ENCODE assay signal across 23 cellular contexts in the genomic region with DNA sequence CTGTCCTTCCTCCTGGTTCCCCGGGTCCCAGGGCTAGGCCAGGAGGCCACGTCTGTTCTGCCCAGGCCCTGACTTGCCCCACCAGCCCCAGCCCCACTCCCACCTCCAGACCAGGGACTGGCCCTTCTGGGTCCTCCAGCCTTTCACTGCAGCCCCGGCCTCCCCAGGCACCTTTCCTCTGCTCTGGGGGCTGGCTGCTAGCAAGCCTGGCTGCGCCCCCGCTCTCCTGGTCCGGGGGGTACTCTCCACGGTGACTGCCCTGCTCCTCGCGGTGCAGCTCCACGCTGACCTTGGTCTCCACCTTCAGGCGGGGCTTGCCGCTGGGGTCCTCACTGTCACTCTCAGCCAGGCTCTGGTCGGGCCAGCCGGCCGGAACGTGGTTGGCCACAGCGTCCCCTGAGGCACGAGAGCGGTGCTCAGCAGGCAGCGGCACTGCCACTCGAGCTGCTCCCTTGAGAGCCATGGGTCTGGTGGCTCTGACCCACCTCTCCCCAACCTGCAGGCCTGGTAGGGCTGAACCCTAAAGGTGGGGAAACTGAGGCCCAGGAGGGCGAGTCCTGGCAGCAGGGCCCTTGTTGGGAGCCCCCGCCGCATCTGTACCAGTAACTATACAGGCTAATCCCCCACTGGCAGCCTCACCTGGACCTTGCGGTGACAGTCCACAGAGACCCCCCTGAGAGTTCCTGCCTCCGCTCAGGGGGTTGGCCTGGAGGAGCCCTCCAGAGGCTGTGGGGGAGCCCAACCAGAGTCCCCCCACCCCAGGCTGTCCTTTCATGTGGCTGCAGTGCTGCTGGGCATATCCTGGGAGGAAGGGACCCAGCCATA.
"Had no signal": no experiment of that assay in that cellular context is flagged by ENCODE, and none has a peak within 500 bp of the region (broad histone marks: within the 10 kb centered on the region; RNA-seq: fewer than 3 reads in every experiment).

No MANE protein-coding gene starts in this region.

- ATAC-seq: activated CD4-positive, CD25-positive, alpha-beta regulatory T cell treated with anti-CD3 and anti-CD28 coated beads, Interleukin-2, amount 50 U/mL, for 24 hours; activated naive CD8-positive, alpha-beta T cell treated with anti-CD3 and anti-CD28 coated beads, Interleukin-2, amount 50 U/mL, for 24 hours; foreskin keratinocyte; heart right ventricle; stimulated activated naive CD8-positive, alpha-beta T cell treated with anti-CD3 and anti-CD28 coated beads, Interleukin-15, Interleukin-2, amounts not matched to agents 100 U/mL and 50 U/mL, for 24 hours had no signal

- H3K9me3 Mint-ChIP-seq: activated naive CD4-positive, alpha-beta T cell treated with anti-CD3 and anti-CD28 coated beads, Interleukin-2, amount 10 ng/mL, durations not matched to agents 7 days and 5 days; activated naive CD8-positive, alpha-beta T cell treated with anti-CD3 and anti-CD28 coated beads, Interleukin-2, amount 50 U/mL, for 24 hours; central memory CD8-positive, alpha-beta T cell; T-helper 1 cell treated with Interleukin-12 subunit alpha and Interleukin-12 subunit beta and Interleukin-4 antibody, amounts not matched to agents 30 μg/mL and 1 μg/mL, for 36 hours had no signal

- H3K27me3 ChIP-seq: brain microvascular endothelial cell, colonic mucosa, foreskin keratinocyte had no signal

- H3K27ac Mint-ChIP-seq: activated naive CD4-positive, alpha-beta T cell treated with anti-CD3 and anti-CD28 coated beads, Interleukin-2, amount 10 ng/mL, durations not matched to agents 7 days and 5 days; activated naive CD8-positive, alpha-beta T cell treated with anti-CD3 and anti-CD28 coated beads, Interleukin-2, amount 50 U/mL, for 24 hours; nephron progenitor cell; T-helper 1 cell treated with Interleukin-12 subunit alpha and Interleukin-12 subunit beta and Interleukin-4 antibody, amounts not matched to agents 30 μg/mL and 1 μg/mL, for 36 hours had no signal

- DNase-seq: activated CD4-positive, alpha-beta T cell treated with anti-CD3 and anti-CD28 coated beads, Interleukin-2, amount 50 U/mL, for 1 hour; activated CD8-positive, alpha-beta memory T cell treated with anti-CD3 and anti-CD28 coated beads, Interleukin-2, amount 50 U/mL, for 4 hours; activated effector memory CD4-positive, alpha-beta T cell treated with Interleukin-2 at 50 U/mL for 16 hours; activated naive CD4-positive, alpha-beta T cell treated with anti-CD3 and anti-CD28 coated beads, Interleukin-2, amount 10 ng/mL, durations not matched to agents 7 days and 5 days; activated naive CD8-positive, alpha-beta T cell treated with anti-CD3 and anti-CD28 coated beads, Interleukin-2, amount 50 U/mL, for 24 hours; activated T-cell treated with anti-CD3 and anti-CD28 coated beads, Interleukin-2, amount 50 U/mL, for 48 hours; aorta; brain microvascular endothelial cell; colonic mucosa; foreskin keratinocyte; heart right ventricle; nephron progenitor cell; occipital lobe; retina; stimulated activated CD4-positive, alpha-beta T cell treated with anti-CD3 and anti-CD28 coated beads, Interleukin-12 subunit alpha, Interleukin-12 subunit beta, amount 100 ng/mL, for 4 hours; stimulated activated CD4-positive, alpha-beta T cell treated with anti-CD3 and anti-CD28 coated beads, Interleukin-1b, Interleukin-23, amount 100 ng/mL, for 48 hours; stimulated activated CD8-positive, alpha-beta memory T cell treated with anti-CD3 and anti-CD28 coated beads, Interleukin-4, amount 100 ng/mL, for 48 hours; stimulated activated naive CD8-positive, alpha-beta T cell treated with anti-CD3 and anti-CD28 coated beads, Interleukin-15, Interleukin-2, amounts not matched to agents 100 U/mL and 50 U/mL, for 24 hours; substantia nigra; tibial artery had no signal

- H3K4me1 Mint-ChIP-seq: activated naive CD8-positive, alpha-beta T cell treated with anti-CD3 and anti-CD28 coated beads, Interleukin-2, amount 50 U/mL, for 24 hours had no signal

- H3K36me3 Mint-ChIP-seq: activated naive CD4-positive, alpha-beta T cell treated with anti-CD3 and anti-CD28 coated beads, Interleukin-2, amount 10 ng/mL, durations not matched to agents 7 days and 5 days had no signal

- H3K27me3 Mint-ChIP-seq: activated naive CD8-positive, alpha-beta T cell treated with anti-CD3 and anti-CD28 coated beads, Interleukin-2, amount 50 U/mL, for 24 hours had no signal

- H3K4me3 ChIP-seq: colonic mucosa, heart right ventricle, tibial artery had no signal

- H3K9me3 ChIP-seq: colonic mucosa, tibial artery had no signal

- H3K36me3 ChIP-seq: brain microvascular endothelial cell, colonic mucosa, heart right ventricle had no signal

- H3K4me3 Mint-ChIP-seq: activated naive CD4-positive, alpha-beta T cell treated with anti-CD3 and anti-CD28 coated beads, Interleukin-2, amount 10 ng/mL, durations not matched to agents 7 days and 5 days; activated naive CD8-positive, alpha-beta T cell treated with anti-CD3 and anti-CD28 coated beads, Interleukin-2, amount 50 U/mL, for 24 hours; central memory CD8-positive, alpha-beta T cell; nephron progenitor cell; T-helper 1 cell treated with Interleukin-12 subunit alpha and Interleukin-12 subunit beta and Interleukin-4 antibody, amounts not matched to agents 30 μg/mL and 1 μg/mL, for 36 hours had no signal

- H3K4me1 ChIP-seq: colonic mucosa, foreskin keratinocyte, heart right ventricle, tibial artery had no signal

- H3K27ac ChIP-seq: brain microvascular endothelial cell, colonic mucosa, foreskin keratinocyte, heart right ventricle, tibial artery had no signal
